ENCODE assay signal across 19 cellular contexts in genomic region chr2:192203876-192204275, GRCh38. TPM values are rescaled to one million over a fixed set of nuclear protein-coding genes. Genes with fewer than 3 reads are reported as not detected.
DNase-seq lines count a peak whose midpoint lies in the region; ATAC-seq, FAIRE-seq and TF ChIP-seq lines count a peak whose summit lies in the region.
"Had no signal": no experiment of that assay in that cellular context is flagged by ENCODE, and none has a peak within 500 bp of the region (broad histone marks: within the 10 kb centered on the region; RNA-seq: fewer than 3 reads in every experiment).

No MANE protein-coding gene starts in this region.

- no peaks in the 10 kb centered on the region for H3K4me1 ChIP-seq in astrocyte (ENCODE audit: insufficient read depth, low read length)
- no peaks in the 10 kb centered on the region for H3K4me1 ChIP-seq in fibroblast of lung (ENCODE audit: control insufficient read depth, extremely low read depth, insufficient read depth, low read length)

- H3K4me3 Mint-ChIP-seq in astrocyte (ENCODE audit: unreplicated experiment): no peak overlapping the region
- H3K4me3 Mint-ChIP-seq: CD4-positive, alpha-beta memory T cell; GM23338; H9; HFFc6 had no signal

- H3K9me3 Mint-ChIP-seq in astrocyte (ENCODE audit: unreplicated experiment): no peaks in the 10 kb centered on the region
- H3K9me3 Mint-ChIP-seq: CD4-positive, alpha-beta memory T cell; GM23338; H9; HFFc6 had no signal

- no peaks in the 10 kb centered on the region for H3K9me3 ChIP-seq in astrocyte (ENCODE audit: insufficient read depth, low read depth, low read length)
- H3K9me3 ChIP-seq in fibroblast of lung (ENCODE audit: control insufficient read depth, insufficient read depth, low read depth, low read length): no peaks in the 10 kb centered on the region

- DNase-seq in HCEC 1CT (peak; percentile 40), astrocyte (ENCODE audit: low read depth) (peak; percentile 23), fibroblast of lung (ENCODE audit: low read depth in 2 of 2) (peak; percentile 5 to 22), Kasumi-1 (lab: John Stamatoyannopoulos, UW) (no peak)
- DNase-seq: C1 segment of cervical spinal cord, Calu3, COR-L47, DMS53, DMS79 treated with DMSO at 0.1 percent for 48 hours, H9, HFFc6 had no signal

- H3K36me3 Mint-ChIP-seq in astrocyte (ENCODE audit: low read depth, unreplicated experiment): no peaks in the 10 kb centered on the region
- H3K36me3 Mint-ChIP-seq: CD4-positive, alpha-beta memory T cell had no signal

- no peaks in the 10 kb centered on the region for H3K79me2 ChIP-seq in astrocyte (ENCODE audit: insufficient read depth, low read length)
- no peaks in the 10 kb centered on the region for H3K79me2 ChIP-seq in fibroblast of lung (ENCODE audit: control insufficient read depth, insufficient read depth, low read length)

- ATAC-seq in GM21390 (IDR thresholded peaks at IDR 0.05; ENCODE audit: unreplicated experiment) (no peak), HG02970 (IDR thresholded peaks at IDR 0.05; ENCODE audit: low FRiP score, unreplicated experiment) (no peak)
- ATAC-seq: GM23338 had no signal

- no peak overlapping the region for H2AFZ ChIP-seq in astrocyte (ENCODE audit: low read depth, low read length)
- H2AFZ ChIP-seq in fibroblast of lung (ENCODE audit: low read length): no peak overlapping the region
- H2AFZ ChIP-seq: GM23338 had no signal

- H3K27ac ChIP-seq in astrocyte (ENCODE audit: low read depth, low read length) (no peak overlapping the region), fibroblast of lung (ENCODE audit: insufficient read depth, low read length) (no peak overlapping the region)

- H4K20me1 ChIP-seq in astrocyte (ENCODE audit: insufficient read depth, low read length): no peaks in the 10 kb centered on the region
- no peaks in the 10 kb centered on the region for H4K20me1 ChIP-seq in fibroblast of lung (ENCODE audit: control insufficient read depth, extremely low read depth, insufficient read depth, low read length)

- TF ChIP-seq CTCF in astrocyte (IDR thresholded peaks at IDR 0.05; ENCODE audit: insufficient read depth, low read depth, low read length) (no peak), fibroblast of lung (conservative IDR thresholded peaks at IDR 0.05 in 1 of 2, IDR thresholded peaks at IDR 0.05 in 1 of 2; ENCODE audit: low read depth in 1 of 2, low read length in 2 of 2) (no peak)

- H3K4me3 ChIP-seq in astrocyte (ENCODE audit: insufficient read depth, low read depth, low read length) (no peak overlapping the region), fibroblast of lung (replicated peaks in 1 of 4; ENCODE audit: control extremely low read depth in 1 of 4, insufficient read depth in 1 of 4, low read depth in 3 of 4, low read length in 4 of 4) (no peak overlapping the region)
- H3K4me3 ChIP-seq: GM23338 had no signal

- H3K27me3 Mint-ChIP-seq in astrocyte (ENCODE audit: low read depth, unreplicated experiment): no peaks in the 10 kb centered on the region

- H3K27ac Mint-ChIP-seq in astrocyte (ENCODE audit: unreplicated experiment): no peak overlapping the region
- H3K27ac Mint-ChIP-seq: CD4-positive, alpha-beta memory T cell; GM23338; H9; HFFc6 had no signal

- FAIRE-seq in astrocyte (lab: Jason Lieb, UNC): no peak
- FAIRE-seq: G401.6, GM12892, GM19239 had no signal

- H3K36me3 ChIP-seq in astrocyte (ENCODE audit: insufficient read depth, low read length) (no peaks in the 10 kb centered on the region), fibroblast of lung (ENCODE audit: control insufficient read depth, insufficient read depth, low read length) (no peaks in the 10 kb centered on the region)

- H3K27me3 ChIP-seq in astrocyte (ENCODE audit: insufficient read depth, low read length) (no peaks in the 10 kb centered on the region), fibroblast of lung (ENCODE audit: control insufficient read depth, insufficient read depth, low read length) (no peaks in the 10 kb centered on the region)

- H3K4me1 Mint-ChIP-seq in astrocyte (ENCODE audit: low read depth, unreplicated experiment): peaks cover 1% of the 10 kb centered on the region
- H3K4me1 Mint-ChIP-seq: CD4-positive, alpha-beta memory T cell; GM23338; H9 had no signal

- H3K9ac ChIP-seq in astrocyte (ENCODE audit: low read length): no peak overlapping the region
- no peak overlapping the region for H3K9ac ChIP-seq in fibroblast of lung (ENCODE audit: insufficient read depth, low read length)

- no peak overlapping the region for H3K4me2 ChIP-seq in astrocyte (ENCODE audit: low read length)
- H3K4me2 ChIP-seq in fibroblast of lung (ENCODE audit: extremely low read depth, insufficient read depth, low read length): no peak overlapping the region
- H3K4me2 ChIP-seq: GM23338 had no signal

RNA-seq across cellular contexts. Expression of gene TMEFF2, which starts 9.1 kb away (rescaled TPM):
- total RNA-seq in astrocyte (0.26 and 0.41 TPM in 2 replicates), fibroblast of lung (0.26 and 0.33 TPM in 2 replicates)
- 0.50 and 0.87 TPM in 2 replicates for polyA plus RNA-seq in fibroblast of lung
- polyA plus RNA-seq in fibroblast of lung (2012): 0.45 and 0.47 TPM in 2 replicates
- polyA minus RNA-seq in fibroblast of lung (ENCODE audit: low replicate concordance): 1.3 TPM in 1 of 2 replicates, not detected in the other
- total RNA-seq: Calu3; CD4-positive, alpha-beta memory T cell; Daoy had no signal
- polyA plus RNA-seq: CD4-positive, alpha-beta memory T cell had no signal

Comparison
In these comparisons a context has a peak if more than half of its experiments do, and no peak if none do; other contexts are left out.
1. DNase-seq: peak in HCEC 1CT (single experiment), astrocyte (single experiment) and fibroblast of lung (2 of 2); none in Kasumi-1 (0 of 2).